Comparison of ENCODE assay signal across 24 cellular contexts in the genomic region with DNA sequence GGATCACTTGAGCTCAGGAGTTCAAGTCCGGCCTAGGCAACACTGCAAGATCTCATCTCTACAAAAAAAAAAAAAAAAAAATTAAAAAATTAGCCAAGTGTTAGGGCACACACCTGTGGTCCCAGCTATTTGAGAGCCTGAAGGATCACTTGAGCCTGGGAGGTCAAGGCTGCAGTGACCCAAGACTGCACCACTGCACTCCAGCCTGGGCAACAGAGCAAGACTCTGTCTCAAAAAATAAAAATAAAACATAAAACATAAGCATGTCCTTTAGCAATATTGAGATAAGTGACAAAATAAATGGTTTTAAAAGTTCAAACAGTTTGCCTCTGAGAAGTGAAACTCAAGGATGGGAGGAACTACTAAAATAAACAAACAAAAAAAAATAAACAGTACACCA.
"Had no signal": no experiment of that assay in that cellular context is flagged by ENCODE, and none has a peak within 500 bp of the region (broad histone marks: within the 10 kb centered on the region; RNA-seq: fewer than 3 reads in every experiment).

No MANE protein-coding gene starts in this region.

- H3K27me3 Mint-ChIP-seq: activated B cell treated with CpG ODN at 0.5 μM for 24 hours; activated CD4-positive, alpha-beta T cell treated with anti-CD3 and anti-CD28 coated beads, Interleukin-2, amount 10 ng/mL, durations not matched to agents 24 days and 14 days; activated naive CD8-positive, alpha-beta T cell; activated T-helper 17 cell treated with anti-CD3 and anti-CD28 coated beads, Interleukin-2, amount 50 U/mL, for 72 hours; brain; T-helper 17 cell had no signal

- ATAC-seq: activated T-cell treated with anti-CD3 and anti-CD28 coated beads, Interleukin-2, amount 50 U/mL, for 4 hours; activated T-helper 17 cell treated with anti-CD3 and anti-CD28 coated beads, Interleukin-2, amount 50 U/mL, for 72 hours; PC-3; T-helper 17 cell had no signal

- DNase-seq: activated B cell treated with CpG ODN at 0.5 μM for 24 hours; activated CD4-positive, alpha-beta T cell treated with anti-CD3 and anti-CD28 coated beads for 1 hour; activated CD4-positive, alpha-beta T cell treated with anti-CD3 and anti-CD28 coated beads, Interleukin-2, amount 10 ng/mL, durations not matched to agents 24 days and 14 days; activated CD4-positive, alpha-beta T cell treated with anti-CD3 and anti-CD28 coated beads, Interleukin-2, amount 50 U/mL, for 48 hours; activated CD8-positive, alpha-beta memory T cell treated with anti-CD3 and anti-CD28 coated beads for 24 hours; activated gamma-delta T cell; activated naive CD4-positive, alpha-beta T cell treated with anti-CD3 and anti-CD28 coated beads for 36 hours; activated T-cell treated with anti-CD3 and anti-CD28 coated beads, Interleukin-2, amount 50 U/mL, for 4 hours; amygdala; Karpas-422; MM.1S; NCI-H1105 treated with DMSO at 0.1 percent for 48 hours; NCI-H1436 treated with DMSO at 0.1 percent for 48 hours; NCI-H187; NCI-H2081; NCI-H446; NCI-H524; SHP77 treated with DMSO at 0.1 percent for 48 hours; T-helper 17 cell; T-helper 9 cell had no signal

- H3K9me3 Mint-ChIP-seq: activated B cell treated with CpG ODN at 0.5 μM for 24 hours; activated naive CD4-positive, alpha-beta T cell treated with anti-CD3 and anti-CD28 coated beads for 36 hours; activated T-cell treated with anti-CD3 and anti-CD28 coated beads, Interleukin-2, amount 50 U/mL, for 4 hours; activated T-helper 17 cell treated with anti-CD3 and anti-CD28 coated beads, Interleukin-2, amount 50 U/mL, for 72 hours had no signal

- H3K4me3 Mint-ChIP-seq: activated B cell treated with CpG ODN at 0.5 μM for 24 hours; activated CD4-positive, alpha-beta T cell treated with anti-CD3 and anti-CD28 coated beads, Interleukin-2, amount 10 ng/mL, durations not matched to agents 24 days and 14 days; activated naive CD4-positive, alpha-beta T cell treated with anti-CD3 and anti-CD28 coated beads for 36 hours; activated naive CD8-positive, alpha-beta T cell; activated T-cell treated with anti-CD3 and anti-CD28 coated beads, Interleukin-2, amount 50 U/mL, for 4 hours; activated T-helper 17 cell treated with anti-CD3 and anti-CD28 coated beads, Interleukin-2, amount 50 U/mL, for 72 hours; T-helper 17 cell had no signal

- H3K27ac Mint-ChIP-seq: activated CD4-positive, alpha-beta T cell treated with anti-CD3 and anti-CD28 coated beads, Interleukin-2, amount 10 ng/mL, durations not matched to agents 24 days and 14 days; activated naive CD4-positive, alpha-beta T cell treated with anti-CD3 and anti-CD28 coated beads for 36 hours; activated naive CD8-positive, alpha-beta T cell; activated T-helper 17 cell treated with anti-CD3 and anti-CD28 coated beads, Interleukin-2, amount 50 U/mL, for 72 hours; T-helper 17 cell had no signal
